ENCODE assay signal across 23 cellular contexts in genomic region chr4:8707045-8707781, GRCh38.
DNase-seq lines count a peak whose midpoint lies in the region; ATAC-seq and TF ChIP-seq lines count a peak whose summit lies in the region.
"Had no signal": no experiment of that assay in that cellular context is flagged by ENCODE, and none has a peak within 500 bp of the region (broad histone marks: within the 10 kb centered on the region; RNA-seq: fewer than 3 reads in every experiment).

No MANE protein-coding gene starts in this region.

- DNase-seq in left ventricle myocardium inferior: peak; percentile 5
- DNase-seq in Right ventricle myocardium superior: no peak
- DNase-seq in SK-N-DZ (ENCODE audit: low spot score): peak; percentile 78
- DNase-seq in mesenteric fat pad (ENCODE audit: low spot score): peak; percentile 73
- DNase-seq in SHP77 treated with DMSO at 0.1 percent for 48 hours (lab: John Stamatoyannopoulos, UW): no peak
- no peak for DNase-seq in EL
- DNase-seq: activated CD4-positive, alpha-beta T cell treated with anti-CD3 and anti-CD28 coated beads, Interleukin-2, amount 10 ng/mL, durations not matched to agents 24 days and 14 days; CD4-positive, alpha-beta memory T cell; DMS53; GF-D8; kidney glomerular epithelial cell; mesendoderm; naive B cell; NCI-H1105 treated with DMSO at 0.1 percent for 48 hours; NCI-H2107; NCI-H524; SK-N-SH; stimulated activated CD4-positive, alpha-beta T cell treated with anti-CD3 and anti-CD28 coated beads, Interleukin-4, amount 100 ng/mL, for 1 hour; stimulated activated naive B cell treated with anti-CD40 and anti-IgM and Interleukin-4, amounts not matched to agents 10 μg/mL and 1 μg/mL and 100 μg/mL, for 72 hours; T-helper 2 cell had no signal

- no peak overlapping the region for H3K4me3 ChIP-seq in left ventricle myocardium inferior
- H3K4me3 ChIP-seq: cardiac muscle cell, testis had no signal

- peaks cover 11% of the 10 kb centered on the region for H3K9me3 ChIP-seq in left ventricle myocardium inferior (replicated peaks)
- H3K9me3 ChIP-seq: SK-N-SH, testis had no signal

- intact Hi-C loops in left ventricle myocardium inferior (cut with micrococcal nuclease) (no loop called here), Right ventricle myocardium superior (cut with DNase I) (no loop called here)

- no peak for TF ChIP-seq CTCF in left ventricle myocardium inferior (IDR thresholded peaks at IDR 0.05; ENCODE audit: borderline replicate concordance)

- no peaks in the 10 kb centered on the region for H3K36me3 ChIP-seq in left ventricle myocardium inferior
- H3K36me3 ChIP-seq: cardiac muscle cell had no signal

- no peak overlapping the region for H3K27ac ChIP-seq in left ventricle myocardium inferior (replicated peaks)
- H3K27ac ChIP-seq: cardiac muscle cell, testis had no signal

- ATAC-seq in Right ventricle myocardium superior (ENCODE audit: poor library complexity) (no peak), HG03196 (IDR thresholded peaks at IDR 0.05; ENCODE audit: unreplicated experiment) (no peak)
- ATAC-seq: stimulated activated naive B cell treated with anti-CD40 and anti-IgM and Interleukin-4, amounts not matched to agents 10 μg/mL and 1 μg/mL and 100 μg/mL, for 72 hours had no signal

- H3K4me1 ChIP-seq in left ventricle myocardium inferior: no peaks in the 10 kb centered on the region
- H3K4me1 ChIP-seq: testis had no signal

- peaks cover 84% of the 10 kb centered on the region for H3K27me3 ChIP-seq in left ventricle myocardium inferior (ENCODE audit: low read depth)
- H3K27me3 ChIP-seq: cardiac muscle cell, testis had no signal

Comparison
In these comparisons a context has a peak if more than half of its experiments do, and no peak if none do; other contexts are left out.
1. DNase-seq: peak in left ventricle myocardium inferior (single experiment), SK-N-DZ (single experiment) and mesenteric fat pad (single experiment); none in Right ventricle myocardium superior (single experiment), SHP77 treated with DMSO at 0.1 percent for 48 hours (single experiment) and EL (single experiment).